In genomic region chr6:42251911-42252637, GRCh38 we compare ENCODE assay signal across 9 cellular contexts. TPM values are rescaled to one million over a fixed set of nuclear protein-coding genes. Genes with fewer than 3 reads are reported as not detected.
DNase-seq lines count a peak whose midpoint lies in the region; ATAC-seq and TF ChIP-seq lines count a peak whose summit lies in the region.
"Had no signal": no experiment of that assay in that cellular context is flagged by ENCODE, and none has a peak within 500 bp of the region (broad histone marks: within the 10 kb centered on the region; RNA-seq: fewer than 3 reads in every experiment).

No MANE protein-coding gene starts in this region.

- H3K36me3 ChIP-seq in BJ (ENCODE audit: control insufficient read depth, insufficient read depth, low read length) (peaks cover 12% of the 10 kb centered on the region), mucosa of descending colon (ENCODE audit: low read depth) (no peaks in the 10 kb centered on the region)

- DNase-seq in BJ (ENCODE audit: low read depth) (peak; percentile 7), NCI-H1105 treated with DMSO at 0.1 percent for 48 hours (lab: John Stamatoyannopoulos, UW) (peak; percentile 82), cardiac fibroblast (ENCODE audit: low read depth in 2 of 2) (peak; percentile 42 to 73), mucosa of descending colon (peak; percentile 70 to 80 (median 71)), NCI-H1930 (lab: John Stamatoyannopoulos, UW) (no peak), T-helper 9 cell (no peak), retina (no peak)

- no peaks in the 10 kb centered on the region for H3K4me1 ChIP-seq in mucosa of descending colon (ENCODE audit: low read depth)

- CTCF ChIA-PET in BJ (lab: Yijun Ruan, JAX): interaction anchor here (0.8 to 1.3 kb wide), 3 partner anchors 12 to 299 kb away, joined by 3 to 5 read pairs (median 3); no protein-coding TSS in a partner anchor

- no peaks in the 10 kb centered on the region for H3K9me3 ChIP-seq in mucosa of descending colon

- POLR2A ChIA-PET in BJ (lab: Charles Lee): no interaction called here

- no peaks in the 10 kb centered on the region for H3K27me3 ChIP-seq in BJ (ENCODE audit: control insufficient read depth, insufficient read depth, low read length)

- intact Hi-C loops in mucosa of descending colon (cut with DNase I, micrococcal nuclease): loop anchor here in 1 of 2 donors (10.0 kb wide), 1 partner anchor 293 kb away; no protein-coding TSS in a partner anchor

- ATAC-seq in mucosa of descending colon: peak; percentile 66
- ATAC-seq in HG03095 (IDR thresholded peaks at IDR 0.05; ENCODE audit: unreplicated experiment): no peak
- ATAC-seq: GM12878 had no signal

- H3K4me3 ChIP-seq in BJ (ENCODE audit: low read depth, low read length) (no peak overlapping the region), cardiac fibroblast (replicated peaks in 1 of 2; ENCODE audit: low read depth in 2 of 2, low read length in 2 of 2) (no peak overlapping the region), mucosa of descending colon (no peak overlapping the region)
- H3K4me3 ChIP-seq: GM12878 had no signal

- TF ChIP-seq CTCF in BJ (IDR thresholded peaks at IDR 0.05; ENCODE audit: insufficient read depth, low read depth, low read length): no peak
- TF ChIP-seq CTCF in cardiac fibroblast (IDR thresholded peaks at IDR 0.05; ENCODE audit: low read depth, low read length): no peak
- no peak for TF ChIP-seq CTCF in mucosa of descending colon (IDR thresholded peaks at IDR 0.05)

RNA-seq across cellular contexts. Expression of gene MRPS10, which starts 34.4 kb away (rescaled TPM):
- 26.4 and 43.3 TPM in 2 replicates for polyA plus RNA-seq in BJ (2011; rRNA removed)
- polyA minus RNA-seq in BJ (2011; rRNA and poly(A)+ RNA removed): 6.0 and 7.4 TPM in 2 replicates
- total RNA-seq in mucosa of descending colon: 10 to 100 TPM; 22.2 to 31.7 (median 31.5) TPM

RNA-seq across cellular contexts. Expression of gene GUCA1B, which starts 57.3 kb away (rescaled TPM):
- polyA plus RNA-seq in BJ (2011; rRNA removed): 0.40 and 0.58 TPM in 2 replicates
- 0.21 TPM in 1 of 2 replicates, not detected in the other for polyA minus RNA-seq in BJ (2011; rRNA and poly(A)+ RNA removed)
- 1 to 10 TPM in 1 of 3 donors, under 1 TPM in 2; 0.81 to 3.1 (median 0.99) TPM for total RNA-seq in mucosa of descending colon

Comparison
In these comparisons a context has a peak if more than half of its experiments do, and no peak if none do; other contexts are left out.
1. DNase-seq: peak in BJ (single experiment), NCI-H1105 treated with DMSO at 0.1 percent for 48 hours (single experiment), cardiac fibroblast (2 of 2) and mucosa of descending colon (3 of 3); none in NCI-H1930 (0 of 2), T-helper 9 cell (single experiment) and retina (single experiment).